Comparison of ENCODE assay signal across 16 cellular contexts in genomic region chr1:12713651-12714050, GRCh38. TPM values are rescaled to one million over a fixed set of nuclear protein-coding genes. Genes with fewer than 3 reads are reported as not detected.
DNase-seq lines count a peak whose midpoint lies in the region; ATAC-seq and TF ChIP-seq lines count a peak whose summit lies in the region.
"Not testable (repeated sequence)": the region's sequence is repeated elsewhere in the genome, so short reads cannot be mapped to it uniquely, and the experiment has no call there.
"Had no signal": no experiment of that assay in that cellular context is flagged by ENCODE, and none has a peak within 500 bp of the region (broad histone marks: within the 10 kb centered on the region; RNA-seq: fewer than 3 reads in every experiment).

No MANE protein-coding gene starts in this region.

- not testable (repeated sequence) for H3T11ph ChIP-seq in H9 (ENCODE audit: low read length)

- not testable (repeated sequence) for H2AK5ac ChIP-seq in H9 (ENCODE audit: insufficient read length, low read length); trophoblast cell (ENCODE audit: low read length)

- H3K4me3 Mint-ChIP-seq in H9 (peak overlapping the region in 1 of 2 experiments; percentile 54; a peak in 2 of 5 replicates), WTC11 (peak overlapping the region; percentile 21; the same call in 1 of the 2 replicates)
- not testable (repeated sequence) for H3K4me3 Mint-ChIP-seq in endodermal cell, nephron progenitor cell

- H3K4me1 ChIP-seq in ES-I3 (ENCODE audit: insufficient read depth, low read length) (peaks cover 64% of the 10 kb centered on the region), H9 (ENCODE audit: insufficient read depth, low read length) (peaks cover 20% of the 10 kb centered on the region; the same call in 1 of the 2 replicates), trophoblast cell (ENCODE audit: control insufficient read depth in 1 of 2, insufficient read depth in 2 of 2, low read length in 2 of 2) (peaks cover 20 to 41% of the 10 kb centered on the region in 2 experiments)
- H3K4me1 ChIP-seq in endodermal cell (ENCODE audit: control insufficient read depth, insufficient read depth, low read length), result not testable (repeated sequence)

- not testable (repeated sequence) for H3K9me3 ChIP-seq in ES-I3 (ENCODE audit: control insufficient read depth, insufficient read depth, low read length); H9 (ENCODE audit: control insufficient read depth, low read depth, low read length); endodermal cell (ENCODE audit: control insufficient read depth, low read length); trophoblast cell (ENCODE audit: insufficient read depth, low read depth, low read length)

- peak overlapping the region; percentile 27; the same call in 1 of the 2 replicates for H3K9ac ChIP-seq in ES-I3 (ENCODE audit: low read depth, low read length)
- H3K9ac ChIP-seq in H9 (ENCODE audit: extremely low read depth, insufficient read length, low read length); endodermal cell (ENCODE audit: extremely low read depth, low read length, poor library complexity, severe bottlenecking); trophoblast cell (ENCODE audit: low read length): not testable (repeated sequence)

- H3K27me3 Mint-ChIP-seq in H9 (ENCODE audit: low read depth); WTC11 (ENCODE audit: low read depth); endodermal cell (ENCODE audit: insufficient read depth): not testable (repeated sequence)
- peaks cover 13% of the 10 kb centered on the region for H3K27me3 Mint-ChIP-seq in nephron progenitor cell (ENCODE audit: low read depth, poor library complexity)

- H3K4ac ChIP-seq in H9 (ENCODE audit: low read depth, low read length); trophoblast cell (ENCODE audit: low read depth, low read length): not testable (repeated sequence)

- H3K27ac Mint-ChIP-seq in H9 (peak overlapping the region in 2 of 3 experiments; percentile 91 to 93; a peak in 5 of 7 replicates), WTC11 (peak overlapping the region; percentile 88), endodermal cell (peak overlapping the region; percentile 66), nephron progenitor cell (peak overlapping the region; percentile 13)

- H3K23me2 ChIP-seq in H9 (ENCODE audit: insufficient read length, low read depth, low read length, poor library complexity, severe bottlenecking), result not testable (repeated sequence)

- H3K79me2 ChIP-seq in H9 (ENCODE audit: insufficient read depth, low read length); trophoblast cell (ENCODE audit: control insufficient read depth, insufficient read depth, low read length, poor library complexity): not testable (repeated sequence)

- H2BK20ac ChIP-seq in H9 (ENCODE audit: low read depth, low read length, poor library complexity, severe bottlenecking), result not testable (repeated sequence)

- TF ChIP-seq CTCF in H9 (conservative IDR thresholded peaks at IDR 0.05); WTC11 (IDR thresholded peaks at IDR 0.05); endodermal cell (conservative IDR thresholded peaks at IDR 0.05); nephron progenitor cell (IDR thresholded peaks at IDR 0.05): not testable (repeated sequence)

- ATAC-seq in WTC11, result not testable (repeated sequence)

- WGBS in H9 (ENCODE audit: extremely low coverage, insufficient read length, low lambda C conversion rate), result no CpG with 5 or more reads among the region's 5 CpGs
- 72 to 93% methylated on average over 2 to 5 of the region's 5 CpGs for WGBS in endodermal cell (ENCODE audit: insufficient coverage in 1 of 2, insufficient read length in 1 of 2), 2 experiments
- WGBS in trophoblast cell (ENCODE audit: extremely low coverage, insufficient coverage, insufficient read length), result 100% methylated on average over 1 of the region's 5 CpGs

- H4K20me1 ChIP-seq in H9 (ENCODE audit: control insufficient read depth, insufficient read depth, insufficient read length), result not testable (repeated sequence)

- H3K23ac ChIP-seq in H9 (ENCODE audit: insufficient read length, low read depth, low read length); trophoblast cell (ENCODE audit: low read length): not testable (repeated sequence)

- H3K4me2 ChIP-seq in H9 (ENCODE audit: insufficient read depth, insufficient read length, low read length); trophoblast cell (ENCODE audit: low read length): not testable (repeated sequence)

- CTCF ChIA-PET in WTC11 (lab: Charles Lee), result interaction anchor here (1.3 kb wide), 1 partner anchor 55 kb away, joined by 3 read pairs; no protein-coding TSS in a partner anchor

- H3K27ac ChIP-seq in H9 (ENCODE audit: insufficient read length, low read depth, low read length); endodermal cell (ENCODE audit: low read depth, low read length); trophoblast cell (ENCODE audit: low read depth, low read length): not testable (repeated sequence)

- H3K4me3 ChIP-seq in endodermal cell (ENCODE audit: low read length); trophoblast cell (ENCODE audit: low read depth, low read length): not testable (repeated sequence)

- not testable (repeated sequence) for H2AFZ ChIP-seq in H9 (ENCODE audit: low read length); trophoblast cell (ENCODE audit: insufficient read depth, low read length, poor library complexity)

- H4K8ac ChIP-seq in H9 (replicated peaks; ENCODE audit: insufficient read length, low read depth, low read length); trophoblast cell (ENCODE audit: low read depth, low read length): not testable (repeated sequence)

- not testable (repeated sequence) for H4K12ac ChIP-seq in trophoblast cell (ENCODE audit: low read depth, low read length)

- H2BK12ac ChIP-seq in H9 (ENCODE audit: insufficient read length, low read depth, low read length); trophoblast cell (ENCODE audit: low read length): not testable (repeated sequence)

- not testable (repeated sequence) for H3K9me3 Mint-ChIP-seq in H9, WTC11, endodermal cell, nephron progenitor cell

- H2BK5ac ChIP-seq in H9 (ENCODE audit: insufficient read length, low read length), result not testable (repeated sequence)
- peak overlapping the region; percentile 35 for H2BK5ac ChIP-seq in trophoblast cell (ENCODE audit: low read depth, low read length, poor library complexity)

- H3K36me3 ChIP-seq in ES-I3 (ENCODE audit: insufficient read depth, low read length); endodermal cell (ENCODE audit: control insufficient read depth, insufficient read depth, low read length); trophoblast cell (ENCODE audit: control insufficient read depth in 1 of 2, insufficient read depth in 2 of 2, low read length in 2 of 2): not testable (repeated sequence)

- peak; percentile 63 for DNase-seq in H9
- not testable (repeated sequence) for DNase-seq in WTC11 (ENCODE audit: low spot score); nephron progenitor cell
- DNase-seq in endodermal cell, result peak; percentile 60
- DNase-seq in islet precursor cell, result peak; percentile 19
- DNase-seq in trophoblast cell, result peak in 1 of 2 donors; percentile 31

- peak overlapping the region; percentile 4 for H2BK120ac ChIP-seq in H9 (ENCODE audit: low read depth, low read length, poor library complexity, severe bottlenecking)
- H2BK120ac ChIP-seq in trophoblast cell (ENCODE audit: insufficient read depth, low read length, poor library complexity), result peak overlapping the region; percentile 45

- H3K4me1 Mint-ChIP-seq in H9 (peaks cover 64% of the 10 kb centered on the region in 2 experiments), WTC11 (peaks cover 79% of the 10 kb centered on the region), endodermal cell (peaks cover 29% of the 10 kb centered on the region), nephron progenitor cell (peaks cover 13% of the 10 kb centered on the region)

- not testable (repeated sequence) for H2BK15ac ChIP-seq in H9 (ENCODE audit: low read depth, low read length)

- not testable (repeated sequence) for H4K5ac ChIP-seq in H9 (ENCODE audit: insufficient read length, low read depth, low read length)

- not testable (repeated sequence) for H3K56ac ChIP-seq in H9 (ENCODE audit: insufficient read length, low read depth, low read length)

- H3K14ac ChIP-seq in H9 (ENCODE audit: insufficient read depth, low read length); trophoblast cell (ENCODE audit: low read length): not testable (repeated sequence)

- H3K27me3 ChIP-seq in H9 (ENCODE audit: insufficient read depth, low read length); endodermal cell (ENCODE audit: control insufficient read depth, insufficient read depth, low read length, poor library complexity, severe bottlenecking); trophoblast cell (ENCODE audit: insufficient read depth, low read length): not testable (repeated sequence)

- H3K18ac ChIP-seq in H9 (ENCODE audit: insufficient read length, low read depth, low read length), result peak overlapping the region; percentile 19
- H3K18ac ChIP-seq in trophoblast cell (ENCODE audit: low read length), result not testable (repeated sequence)

- H3K79me1 ChIP-seq in H9 (ENCODE audit: insufficient read depth, low read depth, low read length, poor library complexity, severe bottlenecking), result not testable (repeated sequence)
- peaks cover 12% of the 10 kb centered on the region for H3K79me1 ChIP-seq in trophoblast cell (ENCODE audit: low read length)

- not testable (repeated sequence) for H3K36me3 Mint-ChIP-seq in H9 (ENCODE audit: insufficient read depth in 1 of 3, low read depth in 3 of 3); WTC11; endodermal cell (ENCODE audit: low read depth); nephron progenitor cell (ENCODE audit: low read depth)

- not testable (repeated sequence) for H4K91ac ChIP-seq in H9 (ENCODE audit: insufficient read length, low read depth, low read length)
- peak overlapping the region; percentile 40 for H4K91ac ChIP-seq in trophoblast cell (ENCODE audit: low read depth, low read length)

- POLR2A ChIA-PET in WTC11 (lab: Charles Lee), result not testable (repeated sequence)

RNA-seq across cellular contexts. Expression of gene AADACL3, which starts 2.3 kb away (rescaled TPM):
- total RNA-seq in H9 (2021), result 0.22 and 0.35 TPM in 2 replicates
- total RNA-seq in WTC11 (2021), result 0.77 to 0.94 TPM (median 0.78 TPM) in 3 replicates
- under 1 TPM in 1 of 2 donors, not detected in 1; 0.24 TPM for total RNA-seq in endodermal cell
- polyA plus RNA-seq in endodermal cell (2013, experiment 1 of 2), result not detected
- not detected for polyA plus RNA-seq in endodermal cell (2013, experiment 2 of 2)
- 0.27 and 0.35 TPM in 2 replicates for polyA plus RNA-seq in trophoblast cell (2013)
- total RNA-seq: A673; CD4-positive, alpha-beta memory T cell; CD4-positive, CD25-positive, alpha-beta regulatory T cell; CD8-positive, alpha-beta memory T cell; Daoy; G401; GM12878 had no signal
- polyA plus RNA-seq: AG04450; CD14-positive monocyte; CD4-positive, alpha-beta memory T cell; CD4-positive, CD25-positive, alpha-beta regulatory T cell; CD8-positive, alpha-beta memory T cell; GM12878 had no signal

RNA-seq across cellular contexts. Expression of gene CFAP107, which starts 32.3 kb away (rescaled TPM):
- total RNA-seq in H9 (2021) (not detected in 2 replicates), WTC11 (2021) (not detected in 3 replicates), endodermal cell (not detected)
- polyA plus RNA-seq in endodermal cell (2013, experiment 1 of 2), result not detected
- not detected for polyA plus RNA-seq in endodermal cell (2013, experiment 2 of 2)
- 0.04 TPM in 1 of 2 replicates, not detected in the other for polyA plus RNA-seq in trophoblast cell (2013)
- total RNA-seq: A673; CD4-positive, alpha-beta memory T cell; CD4-positive, CD25-positive, alpha-beta regulatory T cell; CD8-positive, alpha-beta memory T cell; Daoy; G401; GM12878 had no signal
- polyA plus RNA-seq: AG04450; CD14-positive monocyte; CD4-positive, alpha-beta memory T cell; CD4-positive, CD25-positive, alpha-beta regulatory T cell; CD8-positive, alpha-beta memory T cell; GM12878 had no signal

RNA-seq across cellular contexts. Expression of gene PRAMEF12, which starts 59.9 kb away (rescaled TPM):
- total RNA-seq in H9 (2021) (not detected in 2 replicates), WTC11 (2021) (not detected in 3 replicates), endodermal cell (not detected)
- polyA plus RNA-seq in endodermal cell (2013, experiment 1 of 2), result not detected
- not detected for polyA plus RNA-seq in endodermal cell (2013, experiment 2 of 2)
- polyA plus RNA-seq in trophoblast cell (2013), result not detected in 2 replicates
- total RNA-seq: A673; CD4-positive, alpha-beta memory T cell; CD4-positive, CD25-positive, alpha-beta regulatory T cell; CD8-positive, alpha-beta memory T cell; Daoy; G401; GM12878 had no signal
- polyA plus RNA-seq: AG04450; CD14-positive monocyte; CD4-positive, alpha-beta memory T cell; CD4-positive, CD25-positive, alpha-beta regulatory T cell; CD8-positive, alpha-beta memory T cell; GM12878 had no signal

Comparison
In these comparisons a context has a peak if more than half of its experiments do, and no peak if none do; other contexts are left out.
1. H3K27ac Mint-ChIP-seq: peak in every context shown above with its lines; median percentile 92 in H9; 88 in WTC11; 66 in endodermal cell; 13 in nephron progenitor cell.